Comparison of ENCODE assay signal across 8 cellular contexts in genomic region chr19:53867225-53868090, GRCh38. TPM values are rescaled to one million over a fixed set of nuclear protein-coding genes. Genes with fewer than 3 reads are reported as not detected.
DNase-seq lines count a peak whose midpoint lies in the region; ATAC-seq and TF ChIP-seq lines count a peak whose summit lies in the region.

A gene with protein sequence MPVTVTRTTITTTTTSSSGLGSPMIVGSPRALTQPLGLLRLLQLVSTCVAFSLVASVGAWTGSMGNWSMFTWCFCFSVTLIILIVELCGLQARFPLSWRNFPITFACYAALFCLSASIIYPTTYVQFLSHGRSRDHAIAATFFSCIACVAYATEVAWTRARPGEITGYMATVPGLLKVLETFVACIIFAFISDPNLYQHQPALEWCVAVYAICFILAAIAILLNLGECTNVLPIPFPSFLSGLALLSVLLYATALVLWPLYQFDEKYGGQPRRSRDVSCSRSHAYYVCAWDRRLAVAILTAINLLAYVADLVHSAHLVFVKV (plus strand): TSS chr19:53867883. CDS start chr19:53873530, 5,647 bp downstream.

- H3K4me1 ChIP-seq in DOHH2 (ENCODE audit: control insufficient read depth, low read length) (peaks cover 34% of the 10 kb centered on the region), left ventricle myocardium inferior (peaks cover 66% of the 10 kb centered on the region), transverse colon (peaks cover 31 to 69% (median 61%) of the 10 kb centered on the region in 4 donors)

- peak within 1 kb of the TSS; percentile 99 for H3K4me3 Mint-ChIP-seq in T-helper 2 cell treated with Interferon-gamma antibody and Interleukin-4, amounts not matched to agents 5 μg/mL and 100 μg/mL, for 36 hours

- H3K9me3 ChIP-seq in DOHH2 (ENCODE audit: control insufficient read depth, insufficient read depth, low read length) (no peaks in the 10 kb centered on the region), left ventricle myocardium inferior (replicated peaks) (no peaks in the 10 kb centered on the region), transverse colon (no peaks in the 10 kb centered on the region)

- DNase-seq in KG1 (lab: John Stamatoyannopoulos, UW) = peak; percentile 94
- peak; percentile 98 for DNase-seq in T-helper 2 cell treated with Interferon-gamma antibody and Interleukin-4, amounts not matched to agents 5 μg/mL and 100 μg/mL, for 36 hours (ENCODE audit: low spot score)
- DNase-seq in left ventricle myocardium inferior = peak; percentile 99
- peak; percentile 90 to 100 (median 97) for DNase-seq in posterior cingulate gyrus
- peak; percentile 100 for DNase-seq in transverse colon

- no peaks in the 10 kb centered on the region for H3K36me3 ChIP-seq in DOHH2 (ENCODE audit: control insufficient read depth, low read length)
- H3K36me3 ChIP-seq in left ventricle myocardium inferior = peaks cover 10% of the 10 kb centered on the region
- no peaks in the 10 kb centered on the region for H3K36me3 ChIP-seq in transverse colon

- H3K9me3 Mint-ChIP-seq in T-helper 2 cell treated with Interferon-gamma antibody and Interleukin-4, amounts not matched to agents 5 μg/mL and 100 μg/mL, for 36 hours = no peaks in the 10 kb centered on the region

- H3K36me3 Mint-ChIP-seq in T-helper 2 cell treated with Interferon-gamma antibody and Interleukin-4, amounts not matched to agents 5 μg/mL and 100 μg/mL, for 36 hours (ENCODE audit: low read depth) = peaks cover 14% of the 10 kb centered on the region

- no peak within 1 kb of the TSS for H3K27ac ChIP-seq in DOHH2 (ENCODE audit: low read depth, low read length)
- H3K27ac ChIP-seq in angular gyrus (ENCODE audit: low read depth, low read length) = peak within 1 kb of the TSS; percentile 91
- H3K27ac ChIP-seq in left ventricle myocardium inferior (replicated peaks) = peak within 1 kb of the TSS; percentile 94
- H3K27ac ChIP-seq in transverse colon = peak within 1 kb of the TSS; percentile 90 to 98 (median 97)

- peak; percentile 85 for TF ChIP-seq EP300 in transverse colon (IDR thresholded peaks at IDR 0.05; ENCODE audit: low read depth)

- H3K27me3 Mint-ChIP-seq in T-helper 2 cell treated with Interferon-gamma antibody and Interleukin-4, amounts not matched to agents 5 μg/mL and 100 μg/mL, for 36 hours (ENCODE audit: low read depth) = no peaks in the 10 kb centered on the region

- no peaks in the 10 kb centered on the region for H4K20me1 ChIP-seq in DOHH2 (ENCODE audit: control insufficient read depth, insufficient read depth, low read depth, low read length)

- TF ChIP-seq POLR2A in transverse colon (IDR thresholded peaks at IDR 0.05) = peak; percentile 91

- H3K27me3 ChIP-seq in DOHH2 (ENCODE audit: control insufficient read depth, low read length) = peaks cover 17% of the 10 kb centered on the region
- no peaks in the 10 kb centered on the region for H3K27me3 ChIP-seq in left ventricle myocardium inferior (ENCODE audit: low read depth)
- no peaks in the 10 kb centered on the region for H3K27me3 ChIP-seq in transverse colon

- no peaks in the 10 kb centered on the region for H3F3A ChIP-seq in DOHH2 (ENCODE audit: control insufficient read depth, insufficient read depth)

- H3K4me3 ChIP-seq in DOHH2 (ENCODE audit: low read length) (peak within 1 kb of the TSS; percentile 73), left ventricle myocardium inferior (peak within 1 kb of the TSS; percentile 82), transverse colon (peak within 1 kb of the TSS; percentile 58 to 81 (median 72))

- TF ChIP-seq CTCF in DOHH2 (IDR thresholded peaks at IDR 0.05; ENCODE audit: low read depth, low read length, poor library complexity, severe bottlenecking) (no peak), left ventricle myocardium inferior (IDR thresholded peaks at IDR 0.05; ENCODE audit: borderline replicate concordance) (no peak), transverse colon (IDR thresholded peaks at IDR 0.05) (no peak)

- H3K9me2 ChIP-seq in DOHH2 (replicated peaks; ENCODE audit: control insufficient read depth, low read length) = no peaks in the 10 kb centered on the region

- H3K79me2 ChIP-seq in DOHH2 (ENCODE audit: control insufficient read depth, low read length) = no peaks in the 10 kb centered on the region

- intact Hi-C loops in left ventricle myocardium inferior (cut with micrococcal nuclease) (no loop called here), posterior cingulate gyrus (cut with DNase I) (no loop called here), transverse colon (cut with DNase I; ENCODE audit: low total_unique reads) (no loop called here)

- peak; percentile 53 for ATAC-seq in GM21737 (IDR thresholded peaks at IDR 0.05; ENCODE audit: unreplicated experiment)

- peak within 1 kb of the TSS; percentile 80 for H3K4me2 ChIP-seq in DOHH2 (ENCODE audit: low read length)

- peak within 1 kb of the TSS; percentile 98 for H3K27ac Mint-ChIP-seq in T-helper 2 cell treated with Interferon-gamma antibody and Interleukin-4, amounts not matched to agents 5 μg/mL and 100 μg/mL, for 36 hours

- 9% methylated on average over 16 of the region's 37 CpGs; no CpG with 5 or more reads in 1 of the 2 donors for WGBS in transverse colon (ENCODE audit: low coverage in 1 of 2), 2 donors

- peaks cover 30% of the 10 kb centered on the region for H3K4me1 Mint-ChIP-seq in T-helper 2 cell treated with Interferon-gamma antibody and Interleukin-4, amounts not matched to agents 5 μg/mL and 100 μg/mL, for 36 hours (ENCODE audit: low read depth)

- in situ Hi-C loops in transverse colon (cut with MboI; ENCODE audit: low pct_ligation_motif_present in 1 of 4, low pct_unique_long_range_greater_than_20kb in 1 of 4, low sequenced_read_pairs in 3 of 4) = no loop called here

RNA-seq across cellular contexts. Expression of the gene that starts here (rescaled TPM):
- total RNA-seq in left ventricle myocardium inferior = 96.0 TPM
- total RNA-seq in transverse colon = 100 to 1,000 TPM in 2 of 4 donors, 10 to 100 TPM in 2; 33.3 to 222 (median 79.1) TPM
